ENCODE assay signal across 1 cellular context in genomic region chr11:118435893-118436624, GRCh38.
TF ChIP-seq lines count a peak whose summit lies in the region.

TSS of gene KMT2A (plus strand) at chr11:118436492. CDS start at chr11:118436513, 21 bp downstream.

TF ChIP-seq in HepG2, 621 proteins besides CTCF, POLR2A, EP300 and RAD21 (continued from another document and continues in another):
- TF ChIP-seq SNAPC4 (CRISPR knock-in tag; IDR thresholded peaks at IDR 0.05) = no peak
- TF ChIP-seq TBL1XR1 (IDR thresholded peaks at IDR 0.05; ENCODE audit: borderline replicate concordance, low read length, partially characterized antibody) = no peak
- TF ChIP-seq, protein P1, sequence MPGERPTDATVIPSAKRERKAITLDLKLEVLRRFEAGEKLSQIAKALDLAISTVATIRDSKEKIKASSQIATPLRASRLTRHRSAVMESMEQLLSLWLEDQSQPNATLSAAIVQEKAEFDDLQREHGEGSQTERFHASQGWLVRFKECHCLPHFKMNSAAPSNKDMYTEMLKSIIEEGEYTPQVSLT (CRISPR knock-in tag; IDR thresholded peaks at IDR 0.05; ENCODE audit: borderline replicate concordance, low read depth) = no peak; the same call in 1 of the 2 replicates
- no peak for TF ChIP-seq MIER2 (CRISPR knock-in tag; IDR thresholded peaks at IDR 0.05)
- no peak for TF ChIP-seq ZKSCAN5 (CRISPR knock-in tag; IDR thresholded peaks at IDR 0.05)
- TF ChIP-seq ZNF501 (CRISPR knock-in tag; IDR thresholded peaks at IDR 0.05) = 0 out of 2 replicates have a peak, but pooled peaks have one; percentile 16
- TF ChIP-seq, protein P2, sequence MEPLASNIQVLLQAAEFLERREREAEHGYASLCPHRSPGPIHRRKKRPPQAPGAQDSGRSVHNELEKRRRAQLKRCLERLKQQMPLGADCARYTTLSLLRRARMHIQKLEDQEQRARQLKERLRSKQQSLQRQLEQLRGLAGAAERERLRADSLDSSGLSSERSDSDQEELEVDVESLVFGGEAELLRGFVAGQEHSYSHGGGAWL (CRISPR knock-in tag; IDR thresholded peaks at IDR 0.05) = no peak; the same call in none of the 2 replicates
- TF ChIP-seq ZNF576 (CRISPR knock-in tag; IDR thresholded peaks at IDR 0.05) = no peak
- no peak for TF ChIP-seq ZIK1 (CRISPR knock-in tag; IDR thresholded peaks at IDR 0.05; ENCODE audit: borderline replicate concordance, low read depth)
- TF ChIP-seq ZFAT (CRISPR knock-in tag; conservative IDR thresholded peaks at IDR 0.05) = no peak
- no peak for TF ChIP-seq SRSF9 (IDR thresholded peaks at IDR 0.05; ENCODE audit: borderline replicate concordance, insufficient read depth, low read depth, low read length, poor library complexity, severe bottlenecking)
- TF ChIP-seq EED (CRISPR knock-in tag; IDR thresholded peaks at IDR 0.05) = no peak
- TF ChIP-seq TAF15 (IDR thresholded peaks at IDR 0.05; ENCODE audit: low read depth, low read length, poor library complexity, severe bottlenecking) = peak; percentile 92
- TF ChIP-seq ZNF598 (CRISPR knock-in tag; IDR thresholded peaks at IDR 0.05; ENCODE audit: borderline replicate concordance) = no peak
- TF ChIP-seq, protein P3, sequence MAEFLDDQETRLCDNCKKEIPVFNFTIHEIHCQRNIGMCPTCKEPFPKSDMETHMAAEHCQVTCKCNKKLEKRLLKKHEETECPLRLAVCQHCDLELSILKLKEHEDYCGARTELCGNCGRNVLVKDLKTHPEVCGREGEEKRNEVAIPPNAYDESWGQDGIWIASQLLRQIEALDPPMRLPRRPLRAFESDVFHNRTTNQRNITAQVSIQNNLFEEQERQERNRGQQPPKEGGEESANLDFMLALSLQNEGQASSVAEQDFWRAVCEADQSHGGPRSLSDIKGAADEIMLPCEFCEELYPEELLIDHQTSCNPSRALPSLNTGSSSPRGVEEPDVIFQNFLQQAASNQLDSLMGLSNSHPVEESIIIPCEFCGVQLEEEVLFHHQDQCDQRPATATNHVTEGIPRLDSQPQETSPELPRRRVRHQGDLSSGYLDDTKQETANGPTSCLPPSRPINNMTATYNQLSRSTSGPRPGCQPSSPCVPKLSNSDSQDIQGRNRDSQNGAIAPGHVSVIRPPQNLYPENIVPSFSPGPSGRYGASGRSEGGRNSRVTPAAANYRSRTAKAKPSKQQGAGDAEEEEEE (CRISPR knock-in tag; IDR thresholded peaks at IDR 0.05; ENCODE audit: borderline replicate concordance) = no peak
- TF ChIP-seq ATF3 (CRISPR knock-in tag; IDR thresholded peaks at IDR 0.05) = no peak
- TF ChIP-seq ZNF800 (CRISPR knock-in tag; IDR thresholded peaks at IDR 0.05) = no peak
- no peak for TF ChIP-seq CBX2 (IDR thresholded peaks at IDR 0.05; ENCODE audit: low read depth, low read length)
- TF ChIP-seq CBX2 (CRISPR knock-in tag; IDR thresholded peaks at IDR 0.05; ENCODE audit: low read depth) = no peak
- 0 out of 2 replicates have a peak, but pooled peaks have one; percentile 37 for TF ChIP-seq KLF6 (CRISPR knock-in tag; IDR thresholded peaks at IDR 0.05)
- peak; percentile 51 for TF ChIP-seq SALL1 (CRISPR knock-in tag; IDR thresholded peaks at IDR 0.05)
- TF ChIP-seq, protein P4, sequence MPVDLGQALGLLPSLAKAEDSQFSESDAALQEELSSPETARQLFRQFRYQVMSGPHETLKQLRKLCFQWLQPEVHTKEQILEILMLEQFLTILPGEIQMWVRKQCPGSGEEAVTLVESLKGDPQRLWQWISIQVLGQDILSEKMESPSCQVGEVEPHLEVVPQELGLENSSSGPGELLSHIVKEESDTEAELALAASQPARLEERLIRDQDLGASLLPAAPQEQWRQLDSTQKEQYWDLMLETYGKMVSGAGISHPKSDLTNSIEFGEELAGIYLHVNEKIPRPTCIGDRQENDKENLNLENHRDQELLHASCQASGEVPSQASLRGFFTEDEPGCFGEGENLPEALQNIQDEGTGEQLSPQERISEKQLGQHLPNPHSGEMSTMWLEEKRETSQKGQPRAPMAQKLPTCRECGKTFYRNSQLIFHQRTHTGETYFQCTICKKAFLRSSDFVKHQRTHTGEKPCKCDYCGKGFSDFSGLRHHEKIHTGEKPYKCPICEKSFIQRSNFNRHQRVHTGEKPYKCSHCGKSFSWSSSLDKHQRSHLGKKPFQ (CRISPR knock-in tag; IDR thresholded peaks at IDR 0.05; ENCODE audit: insufficient replicate concordance) = peak; percentile 63
- TF ChIP-seq PITX1 (CRISPR knock-in tag; IDR thresholded peaks at IDR 0.05) = peak; percentile 49; the same call in 1 of the 2 replicates
- TF ChIP-seq TGIF2 (CRISPR knock-in tag; IDR thresholded peaks at IDR 0.05) = no peak
- peak; percentile 18; the same call in 1 of the 2 replicates for TF ChIP-seq MYPOP (CRISPR knock-in tag; IDR thresholded peaks at IDR 0.05)
- TF ChIP-seq HOXA3 (CRISPR knock-in tag; IDR thresholded peaks at IDR 0.05) = peak; percentile 52
- peak; percentile 52 for TF ChIP-seq FOXA3 (CRISPR knock-in tag; IDR thresholded peaks at IDR 0.05)
- no peak for TF ChIP-seq MAFG (CRISPR knock-in tag; IDR thresholded peaks at IDR 0.05)
- no peak for TF ChIP-seq NR0B2 (CRISPR knock-in tag; IDR thresholded peaks at IDR 0.05)
- TF ChIP-seq, protein P5, sequence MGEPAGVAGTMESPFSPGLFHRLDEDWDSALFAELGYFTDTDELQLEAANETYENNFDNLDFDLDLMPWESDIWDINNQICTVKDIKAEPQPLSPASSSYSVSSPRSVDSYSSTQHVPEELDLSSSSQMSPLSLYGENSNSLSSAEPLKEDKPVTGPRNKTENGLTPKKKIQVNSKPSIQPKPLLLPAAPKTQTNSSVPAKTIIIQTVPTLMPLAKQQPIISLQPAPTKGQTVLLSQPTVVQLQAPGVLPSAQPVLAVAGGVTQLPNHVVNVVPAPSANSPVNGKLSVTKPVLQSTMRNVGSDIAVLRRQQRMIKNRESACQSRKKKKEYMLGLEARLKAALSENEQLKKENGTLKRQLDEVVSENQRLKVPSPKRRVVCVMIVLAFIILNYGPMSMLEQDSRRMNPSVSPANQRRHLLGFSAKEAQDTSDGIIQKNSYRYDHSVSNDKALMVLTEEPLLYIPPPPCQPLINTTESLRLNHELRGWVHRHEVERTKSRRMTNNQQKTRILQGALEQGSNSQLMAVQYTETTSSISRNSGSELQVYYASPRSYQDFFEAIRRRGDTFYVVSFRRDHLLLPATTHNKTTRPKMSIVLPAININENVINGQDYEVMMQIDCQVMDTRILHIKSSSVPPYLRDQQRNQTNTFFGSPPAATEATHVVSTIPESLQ (CRISPR knock-in tag; conservative IDR thresholded peaks at IDR 0.05) = no peak
- no peak; the same call in 1 of the 2 replicates for TF ChIP-seq IRF2 (CRISPR knock-in tag; IDR thresholded peaks at IDR 0.05)
- TF ChIP-seq ZBTB7B (CRISPR knock-in tag; IDR thresholded peaks at IDR 0.05) = no peak
- TF ChIP-seq HMGA1 (CRISPR knock-in tag; conservative IDR thresholded peaks at IDR 0.05) = no peak
- no peak; the same call in 1 of the 2 replicates for TF ChIP-seq IRX3 (CRISPR knock-in tag; IDR thresholded peaks at IDR 0.05; ENCODE audit: borderline replicate concordance, low read depth)
- TF ChIP-seq, protein P6, sequence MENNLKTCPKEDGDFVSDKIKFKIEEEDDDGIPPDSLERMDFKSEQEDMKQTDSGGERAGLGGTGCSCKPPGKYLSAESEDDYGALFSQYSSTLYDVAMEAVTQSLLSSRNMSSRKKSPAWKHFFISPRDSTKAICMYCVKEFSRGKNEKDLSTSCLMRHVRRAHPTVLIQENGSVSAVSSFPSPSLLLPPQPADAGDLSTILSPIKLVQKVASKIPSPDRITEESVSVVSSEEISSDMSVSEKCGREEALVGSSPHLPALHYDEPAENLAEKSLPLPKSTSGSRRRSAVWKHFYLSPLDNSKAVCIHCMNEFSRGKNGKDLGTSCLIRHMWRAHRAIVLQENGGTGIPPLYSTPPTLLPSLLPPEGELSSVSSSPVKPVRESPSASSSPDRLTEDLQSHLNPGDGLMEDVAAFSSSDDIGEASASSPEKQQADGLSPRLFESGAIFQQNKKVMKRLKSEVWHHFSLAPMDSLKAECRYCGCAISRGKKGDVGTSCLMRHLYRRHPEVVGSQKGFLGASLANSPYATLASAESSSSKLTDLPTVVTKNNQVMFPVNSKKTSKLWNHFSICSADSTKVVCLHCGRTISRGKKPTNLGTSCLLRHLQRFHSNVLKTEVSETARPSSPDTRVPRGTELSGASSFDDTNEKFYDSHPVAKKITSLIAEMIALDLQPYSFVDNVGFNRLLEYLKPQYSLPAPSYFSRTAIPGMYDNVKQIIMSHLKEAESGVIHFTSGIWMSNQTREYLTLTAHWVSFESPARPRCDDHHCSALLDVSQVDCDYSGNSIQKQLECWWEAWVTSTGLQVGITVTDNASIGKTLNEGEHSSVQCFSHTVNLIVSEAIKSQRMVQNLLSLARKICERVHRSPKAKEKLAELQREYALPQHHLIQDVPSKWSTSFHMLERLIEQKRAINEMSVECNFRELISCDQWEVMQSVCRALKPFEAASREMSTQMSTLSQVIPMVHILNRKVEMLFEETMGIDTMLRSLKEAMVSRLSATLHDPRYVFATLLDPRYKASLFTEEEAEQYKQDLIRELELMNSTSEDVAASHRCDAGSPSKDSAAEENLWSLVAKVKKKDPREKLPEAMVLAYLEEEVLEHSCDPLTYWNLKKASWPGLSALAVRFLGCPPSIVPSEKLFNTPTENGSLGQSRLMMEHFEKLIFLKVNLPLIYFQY (CRISPR knock-in tag; IDR thresholded peaks at IDR 0.05; ENCODE audit: borderline replicate concordance) = no peak
- TF ChIP-seq CENPX (CRISPR knock-in tag; IDR thresholded peaks at IDR 0.05) = no peak
- TF ChIP-seq HBP1 (CRISPR knock-in tag; IDR thresholded peaks at IDR 0.05; ENCODE audit: low read depth) = no peak
